ENCODE assay signal across 8 cellular contexts in the genomic region with DNA sequence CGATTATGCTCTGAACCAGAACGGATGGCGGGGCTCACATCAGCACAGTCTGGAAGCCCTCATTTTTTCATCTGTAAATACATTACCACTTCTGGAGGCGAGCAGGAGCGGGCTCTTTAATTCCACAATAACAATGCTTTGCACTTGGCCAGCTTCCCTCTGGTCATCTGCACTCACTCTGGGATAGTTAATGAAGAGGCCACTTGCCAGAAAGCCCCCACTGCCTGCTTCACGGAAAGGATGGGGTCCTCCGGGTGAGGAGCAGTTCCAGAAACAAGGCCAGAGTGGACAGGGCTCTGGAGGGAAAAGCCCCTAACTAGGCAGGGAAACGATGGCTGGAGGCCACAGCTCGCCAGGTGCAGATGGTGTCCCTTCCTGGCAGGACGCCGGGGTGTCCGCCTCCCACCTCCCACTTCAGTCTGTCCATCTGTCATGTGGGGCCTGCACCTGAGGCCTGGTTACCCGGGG. TPM values are rescaled to one million over a fixed set of nuclear protein-coding genes. Genes with fewer than 3 reads are reported as not detected.
DNase-seq lines count a peak whose midpoint lies in the region; ATAC-seq, FAIRE-seq and TF ChIP-seq lines count a peak whose summit lies in the region.

No MANE protein-coding gene starts in this region.

- intact Hi-C loops in lower lobe of right lung (cut with DNase I): no loop called here

- peaks cover 3% of the 10 kb centered on the region; the same call in 1 of the 2 replicates for H3K36me3 ChIP-seq in HUES64 (ENCODE audit: insufficient read depth, low read length)
- H3K36me3 ChIP-seq in lower lobe of right lung: no peaks in the 10 kb centered on the region
- H3K36me3 ChIP-seq in upper lobe of left lung: peaks cover 0 to 6% (median 0%) of the 10 kb centered on the region in 4 donors

- H3K9me3 ChIP-seq in A549: no peaks in the 10 kb centered on the region
- H3K9me3 ChIP-seq in HUES64 (ENCODE audit: insufficient read depth, low read depth, low read length): no peaks in the 10 kb centered on the region
- H3K9me3 ChIP-seq in lower lobe of right lung: no peaks in the 10 kb centered on the region
- no peaks in the 10 kb centered on the region for H3K9me3 ChIP-seq in upper lobe of left lung

- FAIRE-seq in A549 (lab: Jason Lieb, UNC): no peak

- TF ChIP-seq EP300 in A549 (IDR thresholded peaks at IDR 0.05): no peak
- TF ChIP-seq EP300 in upper lobe of left lung (IDR thresholded peaks at IDR 0.05): no peak

- H3K4me1 ChIP-seq in A549 (peaks cover 56% of the 10 kb centered on the region), HUES64 (ENCODE audit: insufficient read depth, low read length) (peaks cover 12% of the 10 kb centered on the region; the same call in 1 of the 2 replicates), lower lobe of right lung (peaks cover 54% of the 10 kb centered on the region), upper lobe of left lung (peaks cover 47 to 68% (median 51%) of the 10 kb centered on the region in 4 donors)

- WGBS in A549 (ENCODE audit: missing lambda C conversion rate): 79% methylated on average over 12 of the region's 13 CpGs
- WGBS in HUES64: 70% methylated on average over 13 of the region's 13 CpGs
- WGBS in upper lobe of left lung, 2 donors: 33 to 50% methylated on average over 7 to 10 of the region's 13 CpGs

- no peak for TF ChIP-seq RAD21 in A549 (conservative IDR thresholded peaks at IDR 0.05 in 1 of 2, IDR thresholded peaks at IDR 0.05 in 1 of 2)

- POLR2A ChIA-PET in A549 (lab: Yijun Ruan, JAX): no interaction called here

- peak overlapping the region; percentile 87 for H3K4me2 ChIP-seq in A549

- no peaks in the 10 kb centered on the region for H3K27me3 ChIP-seq in HUES64 (ENCODE audit: insufficient read depth, low read length)
- peaks cover 6% of the 10 kb centered on the region for H3K27me3 ChIP-seq in lower lobe of right lung (ENCODE audit: low read depth)
- H3K27me3 ChIP-seq in upper lobe of left lung: peaks cover 0 to 14% (median 3%) of the 10 kb centered on the region in 4 donors

- H3K27ac ChIP-seq in A549: peak overlapping the region; percentile 97
- H3K27ac ChIP-seq in HUES64 (ENCODE audit: low read depth, low read length): no peak overlapping the region
- peak overlapping the region; percentile 92 for H3K27ac ChIP-seq in lower lobe of right lung
- peak overlapping the region; percentile 92 to 97 (median 94) for H3K27ac ChIP-seq in upper lobe of left lung

- TF ChIP-seq POLR2A in A549 (IDR thresholded peaks at IDR 0.05; ENCODE audit: low read length): no peak
- no peak for TF ChIP-seq POLR2A in upper lobe of left lung (IDR thresholded peaks at IDR 0.05)

- CTCF ChIA-PET in A549 (lab: Yijun Ruan, JAX): interaction anchor here (0.8 to 1.1 kb wide), 2 partner anchors 30 to 114 kb away, joined by 3 read pairs; no protein-coding TSS in a partner anchor

- DNase-seq in A549 (ENCODE audit: low read depth in 1 of 2, low spot score in 1 of 2) (no peak), cerebellar nuclear complex (lab: John Stamatoyannopoulos, UW) (peak; percentile 45 to 60), lower lobe of right lung (peak; percentile 50), upper lobe of left lung (peak in 1 of 2 donors; percentile 22), NCI-H2171 treated with DMSO at 0.1 percent for 48 hours (lab: John Stamatoyannopoulos, UW) (no peak)

- peak overlapping the region; percentile 91 for H3K9ac ChIP-seq in HUES64 (ENCODE audit: low read depth, low read length)

- H3K4me3 ChIP-seq in A549 (peak overlapping the region; percentile 97), HUES64 (ENCODE audit: low read length) (peak overlapping the region; percentile 93), lower lobe of right lung (peak overlapping the region; percentile 98), upper lobe of left lung (peak overlapping the region; percentile 84 to 96 (median 95))

- no peak for ATAC-seq in A549
- ATAC-seq in lower lobe of right lung: peak in 1 of 2 donors; percentile 0
- peak in 1 of 2 donors; percentile 2 for ATAC-seq in upper lobe of left lung (ENCODE audit: low FRiP score in 2 of 2)
- no peak for ATAC-seq in HG02623 (IDR thresholded peaks at IDR 0.05; ENCODE audit: unreplicated experiment)
- ATAC-seq in GM18867 (IDR thresholded peaks at IDR 0.05; ENCODE audit: unreplicated experiment): no peak

- TF ChIP-seq CTCF in A549 (IDR thresholded peaks at IDR 0.05) (no peak), lower lobe of right lung (IDR thresholded peaks at IDR 0.05) (no peak), upper lobe of left lung (IDR thresholded peaks at IDR 0.05) (no peak)

TF ChIP-seq in A549, 52 proteins besides CTCF, POLR2A, EP300 and RAD21:
- TF ChIP-seq, protein P1, sequence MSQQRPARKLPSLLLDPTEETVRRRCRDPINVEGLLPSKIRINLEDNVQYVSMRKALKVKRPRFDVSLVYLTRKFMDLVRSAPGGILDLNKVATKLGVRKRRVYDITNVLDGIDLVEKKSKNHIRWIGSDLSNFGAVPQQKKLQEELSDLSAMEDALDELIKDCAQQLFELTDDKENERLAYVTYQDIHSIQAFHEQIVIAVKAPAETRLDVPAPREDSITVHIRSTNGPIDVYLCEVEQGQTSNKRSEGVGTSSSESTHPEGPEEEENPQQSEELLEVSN (IDR thresholded peaks at IDR 0.05; ENCODE audit: borderline replicate concordance, low read depth): no peak
- TF ChIP-seq RCOR1 (IDR thresholded peaks at IDR 0.05; ENCODE audit: low read depth, low read length) (no peak), EHF (CRISPR knock-in tag; IDR thresholded peaks at IDR 0.05) (no peak), KDM5A (IDR thresholded peaks at IDR 0.05) (no peak), RNF2 (IDR thresholded peaks at IDR 0.05; ENCODE audit: borderline replicate concordance, low read depth) (no peak), HDAC2 (IDR thresholded peaks at IDR 0.05) (no peak), NFE2L2 (conservative IDR thresholded peaks at IDR 0.05; ENCODE audit: low read length) (no peak), JUN (IDR thresholded peaks at IDR 0.05) (no peak), CBX8 (IDR thresholded peaks at IDR 0.05) (no peak)

RNA-seq across cellular contexts. Expression of a gene that starts 13.1 kb away (rescaled TPM):
- polyA plus RNA-seq in A549 (2011; rRNA removed) (8.3 and 10.2 TPM in 2 replicates), A549 (2017; fragmentation: RNase III; extraction: RNeasy Plus Mini Kit Qiagen cat#74134 plus additional on column Dnase treatment) (34.2 to 35.9 TPM (median 35.8 TPM) in 3 replicates)
- 35.4 and 50.7 TPM in 2 replicates for polyA plus RNA-seq in A549 (2012; cell fraction: cytosol; rRNA removed)
- polyA plus RNA-seq in A549 (2012; cell fraction: nucleus; rRNA removed): 81.8 and 122 TPM in 2 replicates
- 12.3 and 12.9 TPM in 2 replicates for polyA minus RNA-seq in A549 (2011; rRNA and poly(A)+ RNA removed)
- polyA plus RNA-seq in HUES64 (2013, experiment 1 of 2): 43.7 TPM
- 40.2 TPM for polyA plus RNA-seq in HUES64 (2013, experiment 2 of 2)
- total RNA-seq in lower lobe of right lung (65.1 TPM), upper lobe of left lung (10 to 100 TPM; 32.9 to 87.2 (median 61.7) TPM)

RNA-seq across cellular contexts. Expression of a gene that starts 45.8 kb away (rescaled TPM):
- polyA plus RNA-seq in A549 (2011; rRNA removed) (not detected in 2 replicates), A549 (2017; fragmentation: RNase III; extraction: RNeasy Plus Mini Kit Qiagen cat#74134 plus additional on column Dnase treatment) (not detected in 3 replicates)
- not detected in 2 replicates for polyA plus RNA-seq in A549 (2012; cell fraction: cytosol; rRNA removed)
- 0.06 TPM in 1 of 2 replicates, not detected in the other for polyA plus RNA-seq in A549 (2012; cell fraction: nucleus; rRNA removed)
- not detected in 2 replicates for polyA minus RNA-seq in A549 (2011; rRNA and poly(A)+ RNA removed)
- not detected for polyA plus RNA-seq in HUES64 (2013, experiment 1 of 2)
- polyA plus RNA-seq in HUES64 (2013, experiment 2 of 2): not detected
- total RNA-seq in lower lobe of right lung (not detected), upper lobe of left lung (10 to 100 TPM in 1 of 6 donors, 1 to 10 TPM in 1, not detected in 4; 5.1 to 11.3 TPM)

RNA-seq across cellular contexts. Expression of a gene that starts 57.6 kb away (rescaled TPM):
- polyA plus RNA-seq in A549 (2011; rRNA removed) (not detected in 2 replicates), A549 (2017; fragmentation: RNase III; extraction: RNeasy Plus Mini Kit Qiagen cat#74134 plus additional on column Dnase treatment) (not detected in 3 replicates)
- polyA plus RNA-seq in A549 (2012; cell fraction: cytosol; rRNA removed): not detected in 2 replicates
- not detected in 2 replicates for polyA plus RNA-seq in A549 (2012; cell fraction: nucleus; rRNA removed)
- not detected in 2 replicates for polyA minus RNA-seq in A549 (2011; rRNA and poly(A)+ RNA removed)
- polyA plus RNA-seq in HUES64 (2013, experiment 1 of 2): not detected
- not detected for polyA plus RNA-seq in HUES64 (2013, experiment 2 of 2)
- total RNA-seq in lower lobe of right lung (0.44 TPM), upper lobe of left lung (10 to 100 TPM in 1 of 6 donors, 1 to 10 TPM in 1, not detected in 4; 9.8 to 15.9 TPM)

Comparison
In these comparisons a context has a peak if more than half of its experiments do, and no peak if none do; other contexts are left out.
1. DNase-seq: peak in cerebellar nuclear complex (2 of 2) and lower lobe of right lung (single experiment); none in A549 (0 of 2) and NCI-H2171 treated with DMSO at 0.1 percent for 48 hours (single experiment).
2. Peak in every context shown above with its lines, with median percentiles within 50 percentile points of each other: H3K4me3 ChIP-seq.